Comparison of ENCODE assay signal across 15 cellular contexts in genomic region chr20:9460518-9460917, GRCh38. TPM values are rescaled to one million over a fixed set of nuclear protein-coding genes. Genes with fewer than 3 reads are reported as not detected.
A peak's percentile ranks its signal among the peaks of the same experiment; 100 is the strongest.
DNase-seq lines count a peak whose midpoint lies in the region; ATAC-seq, FAIRE-seq and TF ChIP-seq lines count a peak whose summit lies in the region.
"Had no signal": no experiment of that assay in that cellular context is flagged by ENCODE, and none has a peak within 500 bp of the region (broad histone marks: within the 10 kb centered on the region; RNA-seq: fewer than 3 reads in every experiment).

No MANE protein-coding gene starts in this region.

- H3K4me1 ChIP-seq in adrenal gland (replicated peaks in 1 of 2) = no peaks in the 10 kb centered on the region
- H3K4me1 ChIP-seq: esophagus squamous epithelium, prostate gland had no signal

- WGBS in adrenal gland, 4 donors = 70 to 82% (median 78%) methylated on average over 2 of the region's 2 CpGs

- H3K36me3 ChIP-seq in bronchial epithelial cell (ENCODE audit: control insufficient read depth, insufficient read depth, low read length) (no peaks in the 10 kb centered on the region), adrenal gland (replicated peaks in 1 of 2) (no peaks in the 10 kb centered on the region)
- H3K36me3 ChIP-seq: prostate gland had no signal

- no peak overlapping the region for H3K27ac ChIP-seq in adrenal gland
- H3K27ac ChIP-seq: C4-2B, esophagus squamous epithelium, prostate gland had no signal

- FAIRE-seq in bronchial epithelial cell (lab: Jason Lieb, UNC) = no peak

- intact Hi-C loops in adrenal gland (cut with DNase I) = no loop called here

- no peak for TF ChIP-seq POLR2A in adrenal gland (IDR thresholded peaks at IDR 0.05)

- DNase-seq in AG20443 (ENCODE audit: low spot score) = peak; percentile 19
- DNase-seq in LHCN-M2 (ENCODE audit: low read depth) = peak; percentile 97
- DNase-seq in bronchial epithelial cell (ENCODE audit: low read depth) = peak; percentile 70
- DNase-seq in kidney tubule cell (ENCODE audit: low spot score) = peak; percentile 50
- DNase-seq in DMS 273 treated with DMSO at 0.1 percent for 48 hours (lab: John Stamatoyannopoulos, UW) = no peak
- DNase-seq in adrenal gland = no peak
- DNase-seq: activated CD4-positive, alpha-beta memory T cell treated with anti-CD3 and anti-CD28 coated beads for 36 hours; activated effector memory CD4-positive, alpha-beta T cell treated with Interleukin-2 at 50 U/mL for 16 hours; esophagus squamous epithelium; GF-D8; NCI-H524 treated with DMSO at 0.1 percent for 48 hours had no signal

- H3K4me3 ChIP-seq in bronchial epithelial cell (ENCODE audit: low read depth, low read length) (no peak overlapping the region), adrenal gland (no peak overlapping the region)
- H3K4me3 ChIP-seq: esophagus squamous epithelium, prostate gland had no signal

- no peak for TF ChIP-seq CTCF in bronchial epithelial cell (IDR thresholded peaks at IDR 0.05; ENCODE audit: insufficient read depth, low read length, severe bottlenecking)
- no peak for TF ChIP-seq CTCF in adrenal gland (IDR thresholded peaks at IDR 0.05)

- ATAC-seq in HG03571 (IDR thresholded peaks at IDR 0.05; ENCODE audit: unreplicated experiment) = no peak
- ATAC-seq in HG02938 (IDR thresholded peaks at IDR 0.05; ENCODE audit: unreplicated experiment) = no peak

- no peaks in the 10 kb centered on the region for H3K9me3 ChIP-seq in adrenal gland (replicated peaks in 1 of 3)
- H3K9me3 ChIP-seq: esophagus squamous epithelium, prostate gland had no signal

- no peaks in the 10 kb centered on the region for H3K27me3 ChIP-seq in bronchial epithelial cell (ENCODE audit: control insufficient read depth, insufficient read depth, low read length)
- H3K27me3 ChIP-seq in adrenal gland = no peaks in the 10 kb centered on the region
- H3K27me3 ChIP-seq: esophagus squamous epithelium had no signal

RNA-seq across cellular contexts. Expression of gene LAMP5, which starts 53.9 kb away (rescaled TPM):
- total RNA-seq in LHCN-M2 (2014; rRNA removed) = 0.98 and 1.0 TPM in 2 replicates
- polyA plus RNA-seq in LHCN-M2 (2012) = 1.2 TPM
- not detected in 2 replicates for total RNA-seq in bronchial epithelial cell
- total RNA-seq in adrenal gland = 1 to 10 TPM in 5 of 8 donors, under 1 TPM in 3; 0.35 to 6.6 (median 1.3) TPM
- polyA plus RNA-seq in adrenal gland = 1 to 10 TPM; 1.4 to 3.5 (median 2.5) TPM
- total RNA-seq: activated CD4-positive, alpha-beta memory T cell treated with anti-CD3 and anti-CD28 coated beads for 36 hours; esophagus squamous epithelium had no signal

Comparison
In these comparisons a context has a peak if more than half of its experiments do, and no peak if none do; other contexts are left out.
1. DNase-seq: peak in AG20443 (single experiment), LHCN-M2 (single experiment), bronchial epithelial cell (single experiment) and kidney tubule cell (single experiment); none in DMS 273 treated with DMSO at 0.1 percent for 48 hours (single experiment) and adrenal gland (0 of 7).